14 cellular contexts compared by ENCODE assay signal in genomic region chr12:45713108-45713507, GRCh38.
"Had no signal": no experiment of that assay in that cellular context is flagged by ENCODE, and none has a peak within 500 bp of the region (broad histone marks: within the 10 kb centered on the region; RNA-seq: fewer than 3 reads in every experiment).

No MANE protein-coding gene starts in this region.

- H3K27ac ChIP-seq: cardiac muscle cell, gastrocnemius medialis, heart right ventricle, left lung had no signal

- H3K9me3 ChIP-seq: gastrocnemius medialis, heart right ventricle, left lung had no signal

- ATAC-seq: gastrocnemius medialis, heart right ventricle, left lung, sciatic nerve, WTC11 had no signal

- H3K36me3 ChIP-seq: cardiac muscle cell, gastrocnemius medialis, heart right ventricle, left lung had no signal

- H3K4me3 ChIP-seq: cardiac muscle cell, gastrocnemius medialis, heart right ventricle, left lung had no signal

- DNase-seq: activated CD4-positive, alpha-beta T cell treated with anti-CD3 and anti-CD28 coated beads, Interleukin-2, amount 10 ng/mL, durations not matched to agents 7 days and 5 days; activated naive CD4-positive, alpha-beta T cell treated with anti-CD3 and anti-CD28 coated beads, Interleukin-2, amount 50 U/mL, for 16 hours; amygdala; effector CD8-positive, alpha-beta T cell; gastrocnemius medialis; heart right ventricle; islet precursor cell; left lung; stimulated activated CD4-positive, alpha-beta T cell treated with anti-CD3 and anti-CD28 coated beads, Interleukin-12 subunit alpha, Interleukin-12 subunit beta, amount 100 ng/mL, for 4 hours; stimulated activated naive CD4-positive, alpha-beta T cell treated with Interleukin-2 at 50 U/mL for 16 hours; trophoblast cell had no signal

- H3K27me3 ChIP-seq: cardiac muscle cell, gastrocnemius medialis, heart right ventricle, left lung had no signal
